1 cellular context compared by ENCODE assay signal in genomic region chr1:174075245-174075692, GRCh38.
TF ChIP-seq lines count a peak whose summit lies in the region.

No MANE protein-coding gene starts in this region.

TF ChIP-seq in K562, 482 proteins besides CTCF, POLR2A, EP300 and RAD21 (continued from another document and continues in another):
- TF ChIP-seq RERE (CRISPR knock-in tag; IDR thresholded peaks at IDR 0.05; ENCODE audit: borderline replicate concordance) = no peak
- no peak for TF ChIP-seq ZNF23 (CRISPR knock-in tag; IDR thresholded peaks at IDR 0.05)
- no peak for TF ChIP-seq IFI16 (CRISPR knock-in tag; IDR thresholded peaks at IDR 0.05)
- TF ChIP-seq KAT8 (IDR thresholded peaks at IDR 0.05; ENCODE audit: low read depth) = no peak
- no peak for TF ChIP-seq CREB1 (IDR thresholded peaks at IDR 0.05)
- no peak for TF ChIP-seq CREB1 (CRISPR knock-in tag; IDR thresholded peaks at IDR 0.05)
- no peak for TF ChIP-seq ZBTB40 (IDR thresholded peaks at IDR 0.05)
- no peak for TF ChIP-seq ZBTB40 (CRISPR knock-in tag; IDR thresholded peaks at IDR 0.05)
- no peak for TF ChIP-seq C11orf30 (IDR thresholded peaks at IDR 0.05; ENCODE audit: low read depth)
- no peak for TF ChIP-seq HMGN3 (IDR thresholded peaks at IDR 0.05; ENCODE audit: borderline replicate concordance, extremely low read depth, insufficient read length, low read depth, low read length)
- TF ChIP-seq NFIC (IDR thresholded peaks at IDR 0.05) = no peak
- no peak for TF ChIP-seq ZNF124 (CRISPR knock-in tag; IDR thresholded peaks at IDR 0.05)
- TF ChIP-seq KAT7 (CRISPR knock-in tag; IDR thresholded peaks at IDR 0.05; ENCODE audit: borderline replicate concordance) = no peak
- TF ChIP-seq SMAD4 (CRISPR knock-in tag; conservative IDR thresholded peaks at IDR 0.05) = peak; percentile 54; the same call in 1 of the 2 replicates
- TF ChIP-seq U2AF1 (optimal IDR thresholded peaks at IDR 0.05; ENCODE audit: low read depth, low read length) = no peak
- no peak for TF ChIP-seq LEF1 (IDR thresholded peaks at IDR 0.05)
- TF ChIP-seq ZNF347 (CRISPR knock-in tag; IDR thresholded peaks at IDR 0.05; ENCODE audit: low read depth) = no peak
- no peak for TF ChIP-seq SAFB2 (IDR thresholded peaks at IDR 0.05; ENCODE audit: borderline replicate concordance, low read depth, low read length, severe bottlenecking)
- no peak for TF ChIP-seq HMGXB4 (CRISPR knock-in tag; IDR thresholded peaks at IDR 0.05)
- TF ChIP-seq MTA3 (IDR thresholded peaks at IDR 0.05; ENCODE audit: borderline replicate concordance) = no peak
- no peak for TF ChIP-seq MAX (CRISPR knock-in tag; IDR thresholded peaks at IDR 0.05)
- no peak for TF ChIP-seq CHD4 (IDR thresholded peaks at IDR 0.05; ENCODE audit: insufficient read depth, insufficient replicate concordance, low read depth, low read length, poor library complexity, severe bottlenecking)
- TF ChIP-seq DLX4 (CRISPR knock-in tag; IDR thresholded peaks at IDR 0.05) = no peak
- no peak for TF ChIP-seq ATF4 (CRISPR knock-in tag; IDR thresholded peaks at IDR 0.05)
- TF ChIP-seq KDM2B (CRISPR knock-in tag; IDR thresholded peaks at IDR 0.05) = no peak
- TF ChIP-seq MEF2D (tag; conservative IDR thresholded peaks at IDR 0.05; ENCODE audit: low read depth) = no peak
- TF ChIP-seq NCOA2 (IDR thresholded peaks at IDR 0.05; ENCODE audit: partially characterized antibody in 2 of 2) = no peak
- TF ChIP-seq CBFB (CRISPR knock-in tag; IDR thresholded peaks at IDR 0.05) = no peak
- no peak for TF ChIP-seq PHF20 (IDR thresholded peaks at IDR 0.05; ENCODE audit: partially characterized antibody)
- TF ChIP-seq ZNF696 (CRISPR knock-in tag; conservative IDR thresholded peaks at IDR 0.05) = no peak
- TF ChIP-seq CREB3L1 (IDR thresholded peaks at IDR 0.05; ENCODE audit: borderline replicate concordance, low read depth) = no peak
- TF ChIP-seq EGR1 (conservative IDR thresholded peaks at IDR 0.05) = no peak
- no peak for TF ChIP-seq HSF4 (CRISPR knock-in tag; IDR thresholded peaks at IDR 0.05; ENCODE audit: borderline replicate concordance)
- no peak for TF ChIP-seq CAMTA2 (CRISPR knock-in tag; conservative IDR thresholded peaks at IDR 0.05)
- no peak for TF ChIP-seq IRF9 (tag; IDR thresholded peaks at IDR 0.05)
- no peak for TF ChIP-seq PHB2 (IDR thresholded peaks at IDR 0.05; ENCODE audit: low read depth)
- no peak for TF ChIP-seq HMG20B (CRISPR knock-in tag; IDR thresholded peaks at IDR 0.05)
- peak; percentile 36; the same call in 1 of the 2 replicates for TF ChIP-seq BRD4 (IDR thresholded peaks at IDR 0.05)
- no peak for TF ChIP-seq ZNF217 (CRISPR knock-in tag; IDR thresholded peaks at IDR 0.05)
- TF ChIP-seq SRF (CRISPR knock-in tag; IDR thresholded peaks at IDR 0.05) = no peak
- TF ChIP-seq, protein P1, sequence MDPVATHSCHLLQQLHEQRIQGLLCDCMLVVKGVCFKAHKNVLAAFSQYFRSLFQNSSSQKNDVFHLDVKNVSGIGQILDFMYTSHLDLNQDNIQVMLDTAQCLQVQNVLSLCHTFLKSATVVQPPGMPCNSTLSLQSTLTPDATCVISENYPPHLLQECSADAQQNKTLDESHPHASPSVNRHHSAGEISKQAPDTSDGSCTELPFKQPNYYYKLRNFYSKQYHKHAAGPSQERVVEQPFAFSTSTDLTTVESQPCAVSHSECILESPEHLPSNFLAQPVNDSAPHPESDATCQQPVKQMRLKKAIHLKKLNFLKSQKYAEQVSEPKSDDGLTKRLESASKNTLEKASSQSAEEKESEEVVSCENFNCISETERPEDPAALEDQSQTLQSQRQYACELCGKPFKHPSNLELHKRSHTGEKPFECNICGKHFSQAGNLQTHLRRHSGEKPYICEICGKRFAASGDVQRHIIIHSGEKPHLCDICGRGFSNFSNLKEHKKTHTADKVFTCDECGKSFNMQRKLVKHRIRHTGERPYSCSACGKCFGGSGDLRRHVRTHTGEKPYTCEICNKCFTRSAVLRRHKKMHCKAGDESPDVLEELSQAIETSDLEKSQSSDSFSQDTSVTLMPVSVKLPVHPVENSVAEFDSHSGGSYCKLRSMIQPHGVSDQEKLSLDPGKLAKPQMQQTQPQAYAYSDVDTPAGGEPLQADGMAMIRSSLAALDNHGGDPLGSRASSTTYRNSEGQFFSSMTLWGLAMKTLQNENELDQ (CRISPR knock-in tag; IDR thresholded peaks at IDR 0.05; ENCODE audit: borderline replicate concordance) = no peak
- TF ChIP-seq MEIS2 (IDR thresholded peaks at IDR 0.05; ENCODE audit: partially characterized antibody) = no peak
